Comparison of ENCODE assay signal across 28 cellular contexts in the genomic region with DNA sequence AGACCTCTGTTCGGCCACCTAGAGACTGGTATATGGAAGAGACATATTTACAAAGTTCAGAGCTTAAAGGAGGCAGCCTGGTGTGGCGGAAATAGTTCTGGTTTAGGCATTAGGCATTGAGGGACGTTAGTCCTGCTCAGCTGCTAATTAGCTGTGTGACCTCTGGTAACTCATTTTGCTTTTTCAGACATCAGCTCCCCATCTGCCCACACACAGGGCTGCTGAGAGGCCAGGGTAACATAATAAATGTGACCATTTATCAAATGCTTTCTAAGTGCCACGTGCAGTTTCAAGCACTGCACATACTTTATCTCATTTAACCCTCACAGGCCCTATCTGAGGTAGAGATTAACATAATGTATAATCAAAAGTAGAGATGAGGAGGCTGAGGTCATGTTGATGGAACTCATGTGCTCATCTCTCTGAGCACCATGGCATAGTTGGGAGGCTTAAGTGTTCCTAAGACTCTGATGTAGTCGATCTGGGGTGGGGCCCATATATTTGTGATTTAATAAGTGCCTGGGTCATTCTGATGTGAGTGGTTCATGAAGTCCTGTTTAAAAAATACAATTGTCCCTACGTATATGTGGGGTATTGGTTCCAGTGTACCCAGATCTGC.
"Had no signal": no experiment of that assay in that cellular context is flagged by ENCODE, and none has a peak within 500 bp of the region (broad histone marks: within the 10 kb centered on the region; RNA-seq: fewer than 3 reads in every experiment).

No MANE protein-coding gene starts in this region.

- H3K9me3 ChIP-seq: MG63, Peyer's patch, SJCRH30 had no signal

- H3K27me3 ChIP-seq: brain microvascular endothelial cell, cardiac muscle cell, MG63, Peyer's patch, SJCRH30 had no signal

- H3K4me1 ChIP-seq: Peyer's patch, SJCRH30 had no signal

- DNase-seq: activated CD4-positive, alpha-beta T cell treated with anti-CD3 and anti-CD28 coated beads for 36 hours; activated CD4-positive, alpha-beta T cell treated with anti-CD3 and anti-CD28 coated beads, Interleukin-2, amount 50 U/mL, for 4 hours; activated CD8-positive, alpha-beta T cell treated with anti-CD3 and anti-CD28 coated beads, Interleukin-2, amount 10 ng/mL, durations not matched to agents 7 days and 5 days; activated effector memory CD4-positive, alpha-beta T cell treated with Interleukin-2 at 50 U/mL for 16 hours; activated naive CD4-positive, alpha-beta T cell treated with Interleukin-2 at 50 U/mL for 16 hours; activated naive CD8-positive, alpha-beta T cell treated with anti-CD3 and anti-CD28 coated beads, Interleukin-2, amount 50 U/mL, for 24 hours; activated T-cell treated with anti-CD3 and anti-CD28 coated beads, Interleukin-2, amount 50 U/mL, for 24 hours; brain microvascular endothelial cell; MG63; MV-4-11; NCI-H1092 treated with DMSO at 0.1 percent for 48 hours; NCI-H1417 treated with DMSO at 0.1 percent for 48 hours; NCI-H1694; NCI-H2029; NCI-H2107; NCI-H2171 treated with DMSO at 0.1 percent for 48 hours; NCI-H226; NCI-H510A; NCI-H69; Peyer's patch; Right ventricle myocardium superior; SJCRH30; T-helper 2 cell; T1000 had no signal

- H3K27ac ChIP-seq: brain microvascular endothelial cell, cardiac muscle cell, Peyer's patch, RWPE1, SJCRH30, VCaP had no signal

- ATAC-seq: activated CD4-positive, alpha-beta T cell treated with anti-CD3 and anti-CD28 coated beads for 36 hours; activated CD8-positive, alpha-beta T cell treated with anti-CD3 and anti-CD28 coated beads, Interleukin-2, amount 10 ng/mL, durations not matched to agents 7 days and 5 days; activated naive CD4-positive, alpha-beta T cell treated with anti-CD3 and anti-CD28 coated beads, Interleukin-2, amount 50 U/mL, for 72 hours; activated naive CD8-positive, alpha-beta T cell treated with anti-CD3 and anti-CD28 coated beads, Interleukin-2, amount 50 U/mL, for 24 hours had no signal

- H3K36me3 ChIP-seq: brain microvascular endothelial cell, cardiac muscle cell, MG63, Peyer's patch, SJCRH30 had no signal

- H3K4me3 ChIP-seq: cardiac muscle cell, MG63, Peyer's patch, SJCRH30 had no signal
